3 cellular contexts compared by ENCODE assay signal in genomic region chr3:129180461-129180860, GRCh38.
TF ChIP-seq lines count a peak whose summit lies in the region.

No MANE protein-coding gene starts in this region.

TF ChIP-seq in A549, 52 proteins besides CTCF, POLR2A, EP300 and RAD21:
- TF ChIP-seq TFCP2L1 (CRISPR knock-in tag; IDR thresholded peaks at IDR 0.05): no peak
- no peak for TF ChIP-seq RFX5 (IDR thresholded peaks at IDR 0.05)
- no peak for TF ChIP-seq HOXB5 (CRISPR knock-in tag; IDR thresholded peaks at IDR 0.05)
- TF ChIP-seq KDM1A (IDR thresholded peaks at IDR 0.05; ENCODE audit: low read depth): no peak
- TF ChIP-seq PBX3 (IDR thresholded peaks at IDR 0.05): no peak
- no peak for TF ChIP-seq FOSL2 (IDR thresholded peaks at IDR 0.05)
- no peak for TF ChIP-seq FOSL2 (CRISPR knock-in tag; IDR thresholded peaks at IDR 0.05)
- TF ChIP-seq CEBPB (IDR thresholded peaks at IDR 0.05): no peak
- TF ChIP-seq FOSB (CRISPR knock-in tag; IDR thresholded peaks at IDR 0.05): no peak

TF ChIP-seq in HEK293, 187 proteins besides CTCF, POLR2A, EP300 and RAD21:
- TF ChIP-seq REPIN1 (tag by site-specific recombination; IDR thresholded peaks at IDR 0.05; ENCODE audit: low read depth): no peak
- TF ChIP-seq ZNF600 (tag by site-specific recombination; IDR thresholded peaks at IDR 0.05): peak; percentile 21; the same call in 1 of the 2 replicates

TF ChIP-seq in K562, 482 proteins besides CTCF, POLR2A, EP300 and RAD21:
- no peak for TF ChIP-seq CREB5 (CRISPR knock-in tag; IDR thresholded peaks at IDR 0.05)
- no peak for TF ChIP-seq ZNF57 (CRISPR knock-in tag; IDR thresholded peaks at IDR 0.05)
- no peak for TF ChIP-seq ZKSCAN1 (IDR thresholded peaks at IDR 0.05; ENCODE audit: low read depth, low read length)
- no peak for TF ChIP-seq RBBP5 (IDR thresholded peaks at IDR 0.05; ENCODE audit: borderline replicate concordance, insufficient read depth, low read length, poor library complexity, severe bottlenecking)
- no peak for TF ChIP-seq HMG20A (CRISPR knock-in tag; conservative IDR thresholded peaks at IDR 0.05)
- TF ChIP-seq CREM (IDR thresholded peaks at IDR 0.05; ENCODE audit: low read depth): no peak
- TF ChIP-seq ARID3A (IDR thresholded peaks at IDR 0.05; ENCODE audit: borderline replicate concordance, low read depth, low read length): no peak
- TF ChIP-seq NCOA2 (IDR thresholded peaks at IDR 0.05; ENCODE audit: partially characterized antibody in 2 of 2): no peak
- TF ChIP-seq ZNF512 (tag; IDR thresholded peaks at IDR 0.05): no peak
- no peak for TF ChIP-seq FOXA3 (CRISPR knock-in tag; conservative IDR thresholded peaks at IDR 0.05 in 1 of 2, IDR thresholded peaks at IDR 0.05 in 1 of 2)
- TF ChIP-seq ERF (CRISPR knock-in tag; IDR thresholded peaks at IDR 0.05): no peak
- no peak for TF ChIP-seq ATF1 (CRISPR knock-in tag; IDR thresholded peaks at IDR 0.05)
- no peak for TF ChIP-seq ATF1 (tag; IDR thresholded peaks at IDR 0.05)
- TF ChIP-seq UBTF (IDR thresholded peaks at IDR 0.05; ENCODE audit: borderline replicate concordance in 1 of 2, low read depth in 2 of 2, low read length in 2 of 2): no peak
- no peak for TF ChIP-seq BCOR (IDR thresholded peaks at IDR 0.05)
